ENCODE assay signal across 8 cellular contexts in genomic region chr17:74379495-74380085, GRCh38. TPM values are rescaled to one million over a fixed set of nuclear protein-coding genes. Genes with fewer than 3 reads are reported as not detected.
DNase-seq lines count a peak whose midpoint lies in the region; ATAC-seq and TF ChIP-seq lines count a peak whose summit lies in the region.

No MANE protein-coding gene starts in this region.

- peaks cover 9% of the 10 kb centered on the region for H3K27me3 ChIP-seq in suprapubic skin

- H3K27me3 Mint-ChIP-seq in activated naive CD4-positive, alpha-beta T cell treated with anti-CD3 and anti-CD28 coated beads, Interleukin-2, amount 10 ng/mL, durations not matched to agents 7 days and 5 days, result peaks cover 57% of the 10 kb centered on the region
- H3K27me3 Mint-ChIP-seq in osteocyte (ENCODE audit: unreplicated experiment), result peaks cover 22% of the 10 kb centered on the region

- peak; percentile 63 for ATAC-seq in GM19023 (IDR thresholded peaks at IDR 0.05; ENCODE audit: unreplicated experiment)

- H3K36me3 Mint-ChIP-seq in activated naive CD4-positive, alpha-beta T cell treated with anti-CD3 and anti-CD28 coated beads, Interleukin-2, amount 10 ng/mL, durations not matched to agents 7 days and 5 days, result no peaks in the 10 kb centered on the region
- H3K36me3 Mint-ChIP-seq in osteocyte (ENCODE audit: unreplicated experiment), result no peaks in the 10 kb centered on the region

- H3K9me3 ChIP-seq in SK-N-MC (ENCODE audit: low read depth, low read length), result no peaks in the 10 kb centered on the region
- H3K9me3 ChIP-seq in suprapubic skin, result no peaks in the 10 kb centered on the region

- no peak overlapping the region for H3K27ac Mint-ChIP-seq in activated naive CD4-positive, alpha-beta T cell treated with anti-CD3 and anti-CD28 coated beads, Interleukin-2, amount 10 ng/mL, durations not matched to agents 7 days and 5 days
- H3K27ac Mint-ChIP-seq in osteocyte (ENCODE audit: unreplicated experiment), result no peak overlapping the region

- no peak overlapping the region for H3K4me3 Mint-ChIP-seq in activated naive CD4-positive, alpha-beta T cell treated with anti-CD3 and anti-CD28 coated beads, Interleukin-2, amount 10 ng/mL, durations not matched to agents 7 days and 5 days
- no peak overlapping the region for H3K4me3 Mint-ChIP-seq in osteocyte (ENCODE audit: unreplicated experiment)

- POLR2A ChIA-PET in AG04449 (lab: Yijun Ruan, JAX), result no interaction called here

- TF ChIP-seq POLR2A in suprapubic skin (IDR thresholded peaks at IDR 0.05), result no peak

- peaks cover 26% of the 10 kb centered on the region for H3K4me1 ChIP-seq in suprapubic skin

- WGBS in suprapubic skin, result 9% methylated on average over 15 of the region's 20 CpGs

- no peak overlapping the region for H3K9ac ChIP-seq in SK-N-MC (ENCODE audit: insufficient read length)

- CTCF ChIA-PET in AG04449 (lab: Yijun Ruan, JAX), result interaction anchor here (0.8 to 6.9 kb wide), 12 partner anchors 12 to 366 kb away, joined by 3 to 74 read pairs (median 4); partner anchors contain the start of gene GPR142
- CTCF ChIA-PET in activated naive CD4-positive, alpha-beta T cell treated with anti-CD3 and anti-CD28 coated beads, Interleukin-2, amount 10 ng/mL, durations not matched to agents 7 days and 5 days (lab: Charles Lee), result interaction anchor here (0.8 to 6.4 kb wide), 20 partner anchors 9 to 357 kb away, joined by 3 to 107 read pairs (median 5); partner anchors contain the start of genes CD300LB, CD300LD and GPR142

- no peaks in the 10 kb centered on the region for H3K9me3 Mint-ChIP-seq in activated naive CD4-positive, alpha-beta T cell treated with anti-CD3 and anti-CD28 coated beads, Interleukin-2, amount 10 ng/mL, durations not matched to agents 7 days and 5 days
- H3K9me3 Mint-ChIP-seq in osteocyte (ENCODE audit: unreplicated experiment), result no peaks in the 10 kb centered on the region

- DNase-seq in AG04449 (ENCODE audit: low read depth, low spot score), result no peak
- DNase-seq in MV-4-11 (lab: John Stamatoyannopoulos, UW), result peak; percentile 69
- DNase-seq in SK-N-MC (ENCODE audit: low read depth, low spot score), result peak; percentile 32
- DNase-seq in activated naive CD4-positive, alpha-beta T cell treated with anti-CD3 and anti-CD28 coated beads, Interleukin-2, amount 10 ng/mL, durations not matched to agents 7 days and 5 days, result peak; percentile 95
- peak; percentile 72 to 97 (median 92) for DNase-seq in head of caudate nucleus
- DNase-seq in osteocyte (ENCODE audit: extremely low spot score, unreplicated experiment), result peak; percentile 95
- peak; percentile 94 to 96 for DNase-seq in suprapubic skin (ENCODE audit: low spot score in 2 of 2)

- H3K4me3 ChIP-seq in AG04449 (ENCODE audit: low read depth, low read length) (no peak overlapping the region), SK-N-MC (no peak overlapping the region; the same call in 1 of the 2 replicates), suprapubic skin (peak overlapping the region; percentile 4)

- TF ChIP-seq CTCF in AG04449 (IDR thresholded peaks at IDR 0.05; ENCODE audit: insufficient read depth, low read length, missing control alignments) (peak; percentile 94), osteocyte (IDR thresholded peaks at IDR 0.05) (peak; percentile 96), suprapubic skin (IDR thresholded peaks at IDR 0.05) (peak; percentile 89 to 94)

- intact Hi-C loops in head of caudate nucleus (cut with DNase I), result loop anchor here (2.0 kb wide), 1 partner anchor 77 kb away; no protein-coding TSS in a partner anchor

- no peak overlapping the region for H3K27ac ChIP-seq in SK-N-MC
- no peak overlapping the region for H3K27ac ChIP-seq in suprapubic skin

- no peak for TF ChIP-seq EP300 in suprapubic skin (IDR thresholded peaks at IDR 0.05)

- peaks cover 13% of the 10 kb centered on the region for H3K4me1 Mint-ChIP-seq in activated naive CD4-positive, alpha-beta T cell treated with anti-CD3 and anti-CD28 coated beads, Interleukin-2, amount 10 ng/mL, durations not matched to agents 7 days and 5 days
- H3K4me1 Mint-ChIP-seq in osteocyte (ENCODE audit: unreplicated experiment), result peaks cover 4% of the 10 kb centered on the region

- H3K36me3 ChIP-seq in SK-N-MC (ENCODE audit: insufficient read depth, low read length), result no peaks in the 10 kb centered on the region
- no peaks in the 10 kb centered on the region for H3K36me3 ChIP-seq in suprapubic skin

RNA-seq across cellular contexts. Expression of gene GPR142, which starts 12.3 kb away (rescaled TPM):
- total RNA-seq in osteocyte, result not detected in 2 replicates
- not detected for total RNA-seq in suprapubic skin

RNA-seq across cellular contexts. Expression of gene BTBD17, which starts 17.9 kb away (rescaled TPM):
- total RNA-seq in osteocyte (not detected in 2 replicates), suprapubic skin (not detected)

RNA-seq across cellular contexts. Expression of gene GPRC5C, which starts 52.3 kb away (rescaled TPM):
- total RNA-seq in osteocyte (44.4 and 56.4 TPM in 2 replicates), suprapubic skin (100 to 1,000 TPM in 1 of 4 donors, 10 to 100 TPM in 3; 72.0 to 106 (median 91.5) TPM)

RNA-seq across cellular contexts. Expression of gene KIF19, which starts 53.6 kb away (rescaled TPM):
- total RNA-seq in osteocyte (not detected in 2 replicates), suprapubic skin (1 to 10 TPM in 2 of 4 donors, under 1 TPM in 2; 0.34 to 1.3 (median 1.0) TPM)
